1 cellular context compared by ENCODE assay signal in genomic region chr22:37896939-37897338, GRCh38.
TF ChIP-seq lines count a peak whose summit lies in the region.

No MANE protein-coding gene starts in this region.

TF ChIP-seq in H1, 55 proteins besides CTCF, POLR2A, EP300 and RAD21:
- TF ChIP-seq, protein P1, sequence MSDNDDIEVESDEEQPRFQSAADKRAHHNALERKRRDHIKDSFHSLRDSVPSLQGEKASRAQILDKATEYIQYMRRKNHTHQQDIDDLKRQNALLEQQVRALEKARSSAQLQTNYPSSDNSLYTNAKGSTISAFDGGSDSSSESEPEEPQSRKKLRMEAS (IDR thresholded peaks at IDR 0.05): no peak
- no peak for TF ChIP-seq EZH2 (IDR thresholded peaks at IDR 0.05; ENCODE audit: low read depth, low read length, severe bottlenecking)
- TF ChIP-seq, protein P2, sequence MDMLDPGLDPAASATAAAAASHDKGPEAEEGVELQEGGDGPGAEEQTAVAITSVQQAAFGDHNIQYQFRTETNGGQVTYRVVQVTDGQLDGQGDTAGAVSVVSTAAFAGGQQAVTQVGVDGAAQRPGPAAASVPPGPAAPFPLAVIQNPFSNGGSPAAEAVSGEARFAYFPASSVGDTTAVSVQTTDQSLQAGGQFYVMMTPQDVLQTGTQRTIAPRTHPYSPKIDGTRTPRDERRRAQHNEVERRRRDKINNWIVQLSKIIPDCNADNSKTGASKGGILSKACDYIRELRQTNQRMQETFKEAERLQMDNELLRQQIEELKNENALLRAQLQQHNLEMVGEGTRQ (IDR thresholded peaks at IDR 0.05; ENCODE audit: low read length): no peak
- no peak for TF ChIP-seq JUN (IDR thresholded peaks at IDR 0.05; ENCODE audit: low read depth, low read length)
